In the genomic region with DNA sequence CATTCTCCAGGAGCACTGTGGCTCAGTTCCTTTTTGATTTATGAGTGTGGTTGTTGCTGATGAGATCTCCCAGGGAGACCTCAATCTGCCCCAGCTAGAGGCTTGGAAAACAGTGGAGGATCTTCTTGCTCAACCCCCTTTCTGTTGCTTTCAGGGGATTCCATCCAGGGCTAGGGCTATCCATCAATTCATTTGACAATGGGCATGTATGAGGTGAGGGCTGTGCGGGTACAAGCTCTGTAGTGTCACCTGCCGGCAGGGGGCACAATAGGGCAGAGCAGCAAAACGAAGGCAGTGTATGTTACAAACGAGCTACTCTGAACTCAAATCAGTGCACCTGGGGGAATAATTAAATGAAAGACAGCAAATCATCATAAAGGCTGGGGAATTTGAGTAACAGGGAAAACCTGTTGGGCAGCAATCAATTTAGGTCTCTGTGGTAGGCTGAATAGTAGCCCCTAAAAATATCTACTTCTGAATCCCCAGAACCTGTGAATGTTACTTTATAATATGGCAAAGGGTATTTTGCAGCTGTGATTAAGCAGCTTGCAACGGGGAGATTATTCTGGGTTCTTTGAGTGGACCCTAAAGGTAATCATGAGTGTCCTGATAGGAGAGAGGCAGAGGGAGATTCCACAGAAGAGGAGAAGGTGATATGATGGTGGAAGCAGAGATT, we compare ENCODE assay signal across 8 cellular contexts.
DNase-seq lines count a peak whose midpoint lies in the region; ATAC-seq and TF ChIP-seq lines count a peak whose summit lies in the region.

No MANE protein-coding gene starts in this region.

- H3K27ac Mint-ChIP-seq in natural killer cell treated with Interleukin-12 subunit alpha and Interleukin-12 subunit beta and Interleukin-15 and Interleukin-18, amount 100 ng/mL, for 72 hours = no peak overlapping the region
- no peak overlapping the region for H3K27ac Mint-ChIP-seq in stimulated activated memory B cell treated with anti-CD40 and anti-IgM and Interleukin-4, amounts not matched to agents 10 μg/mL and 1 μg/mL and 100 μg/mL, for 72 hours

- H3K4me3 Mint-ChIP-seq in natural killer cell treated with Interleukin-12 subunit alpha and Interleukin-12 subunit beta and Interleukin-15 and Interleukin-18, amount 100 ng/mL, for 72 hours = no peak overlapping the region
- H3K4me3 Mint-ChIP-seq in stimulated activated memory B cell treated with anti-CD40 and anti-IgM and Interleukin-4, amounts not matched to agents 10 μg/mL and 1 μg/mL and 100 μg/mL, for 72 hours = no peak overlapping the region

- DNase-seq in ELR (ENCODE audit: low read depth) (peak; percentile 60), NCI-H748 (lab: John Stamatoyannopoulos, UW; ENCODE audit: unreplicated experiment) (peak; percentile 87), epithelial cell of esophagus (ENCODE audit: low read depth) (peak; percentile 76)
- peak; percentile 86 for DNase-seq in activated CD8-positive, alpha-beta memory T cell treated with anti-CD3 and anti-CD28 coated beads for 24 hours
- DNase-seq in natural killer cell treated with Interleukin-12 subunit alpha and Interleukin-12 subunit beta and Interleukin-15 and Interleukin-18, amount 100 ng/mL, for 72 hours (ENCODE audit: low spot score) = peak; percentile 66

- H3K36me3 Mint-ChIP-seq in natural killer cell treated with Interleukin-12 subunit alpha and Interleukin-12 subunit beta and Interleukin-15 and Interleukin-18, amount 100 ng/mL, for 72 hours = no peaks in the 10 kb centered on the region
- H3K36me3 Mint-ChIP-seq in stimulated activated memory B cell treated with anti-CD40 and anti-IgM and Interleukin-4, amounts not matched to agents 10 μg/mL and 1 μg/mL and 100 μg/mL, for 72 hours = no peaks in the 10 kb centered on the region

- no peaks in the 10 kb centered on the region for H3K4me1 Mint-ChIP-seq in natural killer cell treated with Interleukin-12 subunit alpha and Interleukin-12 subunit beta and Interleukin-15 and Interleukin-18, amount 100 ng/mL, for 72 hours (ENCODE audit: low read depth in 2 of 2)
- H3K4me1 Mint-ChIP-seq in stimulated activated memory B cell treated with anti-CD40 and anti-IgM and Interleukin-4, amounts not matched to agents 10 μg/mL and 1 μg/mL and 100 μg/mL, for 72 hours = no peaks in the 10 kb centered on the region

- peak; percentile 71 for ATAC-seq in HG03354 (IDR thresholded peaks at IDR 0.05; ENCODE audit: poor library complexity, severe bottlenecking, unreplicated experiment)
- peak; percentile 78 to 79 for ATAC-seq in natural killer cell treated with Interleukin-12 subunit alpha and Interleukin-12 subunit beta and Interleukin-15 and Interleukin-18, amount 100 ng/mL, for 72 hours
- peak; percentile 71 for ATAC-seq in stimulated activated memory B cell treated with anti-CD40 and anti-IgM and Interleukin-4, amounts not matched to agents 10 μg/mL and 1 μg/mL and 100 μg/mL, for 72 hours
- no peak for ATAC-seq in GM18909 (IDR thresholded peaks at IDR 0.05; ENCODE audit: poor library complexity, unreplicated experiment)

- H3K4me3 ChIP-seq in epithelial cell of esophagus (ENCODE audit: low read length) = no peak overlapping the region

- no peaks in the 10 kb centered on the region for H3K9me3 Mint-ChIP-seq in natural killer cell treated with Interleukin-12 subunit alpha and Interleukin-12 subunit beta and Interleukin-15 and Interleukin-18, amount 100 ng/mL, for 72 hours
- H3K9me3 Mint-ChIP-seq in stimulated activated memory B cell treated with anti-CD40 and anti-IgM and Interleukin-4, amounts not matched to agents 10 μg/mL and 1 μg/mL and 100 μg/mL, for 72 hours = no peaks in the 10 kb centered on the region

- peaks cover 22% of the 10 kb centered on the region in 2 donors for H3K27me3 Mint-ChIP-seq in natural killer cell treated with Interleukin-12 subunit alpha and Interleukin-12 subunit beta and Interleukin-15 and Interleukin-18, amount 100 ng/mL, for 72 hours
- H3K27me3 Mint-ChIP-seq in stimulated activated memory B cell treated with anti-CD40 and anti-IgM and Interleukin-4, amounts not matched to agents 10 μg/mL and 1 μg/mL and 100 μg/mL, for 72 hours = peaks cover 10% of the 10 kb centered on the region

- peak; percentile 93 for TF ChIP-seq CTCF in epithelial cell of esophagus (IDR thresholded peaks at IDR 0.05; ENCODE audit: insufficient read depth, low read depth, low read length, missing control alignments)
